In the genomic region with DNA sequence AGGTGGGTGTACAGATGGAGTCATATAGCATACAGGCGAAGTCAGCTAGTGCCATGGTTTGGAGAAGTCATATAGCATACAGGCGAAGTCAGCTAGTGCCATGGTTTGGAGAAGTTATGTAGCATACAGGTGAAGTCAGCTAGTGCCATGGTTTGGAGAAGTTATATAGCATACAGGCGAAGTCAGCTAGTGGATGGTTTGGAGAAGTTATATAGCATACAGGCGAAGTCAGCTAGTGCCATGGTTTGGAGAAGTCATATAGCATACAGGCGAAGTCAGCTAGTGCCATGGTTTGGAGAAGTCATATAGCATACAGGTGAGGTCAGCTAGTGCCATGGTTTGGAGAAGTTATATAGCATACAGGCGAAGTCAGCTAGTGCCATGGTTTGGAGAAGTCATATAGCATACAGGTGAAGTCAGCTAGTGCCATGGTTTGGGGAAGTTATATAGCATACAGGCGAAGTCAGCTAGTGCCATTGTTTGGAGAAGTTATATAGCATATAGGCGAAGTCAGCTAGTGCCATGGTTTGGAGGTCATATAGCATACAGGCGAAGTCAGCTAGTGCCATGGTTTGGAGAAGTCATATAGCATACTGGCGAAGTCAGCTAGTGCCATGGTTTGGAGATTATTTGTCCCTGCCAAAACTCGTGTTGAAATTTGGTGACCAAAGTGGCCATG, we compare ENCODE assay signal across 3 cellular contexts.
A peak's percentile ranks its signal among the peaks of the same experiment; 100 is the strongest.
TF ChIP-seq lines count a peak whose summit lies in the region.
"Not testable (repeated sequence)": the region's sequence is repeated elsewhere in the genome, so short reads cannot be mapped to it uniquely, and the experiment has no call there.

No MANE protein-coding gene starts in this region.

TF ChIP-seq in HEK293, 187 proteins besides CTCF, POLR2A, EP300 and RAD21:
- TF ChIP-seq SETDB1 (IDR thresholded peaks at IDR 0.05; ENCODE audit: insufficient read length, low read length) (peak; percentile 92), TRIM28 (IDR thresholded peaks at IDR 0.05; ENCODE audit: borderline replicate concordance, low read length) (peak; percentile 88; the same call in 1 of the 2 replicates), ZNF274 (tag by site-specific recombination; IDR thresholded peaks at IDR 0.05; ENCODE audit: borderline replicate concordance) (peak; percentile 92)
- TF ChIP-seq ZNF274 (IDR thresholded peaks at IDR 0.05; ENCODE audit: low read length), result not testable (repeated sequence)

TF ChIP-seq in K562, 482 proteins besides CTCF, POLR2A, EP300 and RAD21:
- TF ChIP-seq ZNF274 (IDR thresholded peaks at IDR 0.05; ENCODE audit: borderline replicate concordance, low read depth, low read length), result peak; percentile 76; the same call in 1 of the 2 replicates

TF ChIP-seq in HepG2, 621 proteins besides CTCF, POLR2A, EP300 and RAD21:
- peak; percentile 82; the same call in 1 of the 2 replicates for TF ChIP-seq ZNF274 (CRISPR knock-in tag; IDR thresholded peaks at IDR 0.05)
